ENCODE assay signal across 8 cellular contexts in the genomic region with DNA sequence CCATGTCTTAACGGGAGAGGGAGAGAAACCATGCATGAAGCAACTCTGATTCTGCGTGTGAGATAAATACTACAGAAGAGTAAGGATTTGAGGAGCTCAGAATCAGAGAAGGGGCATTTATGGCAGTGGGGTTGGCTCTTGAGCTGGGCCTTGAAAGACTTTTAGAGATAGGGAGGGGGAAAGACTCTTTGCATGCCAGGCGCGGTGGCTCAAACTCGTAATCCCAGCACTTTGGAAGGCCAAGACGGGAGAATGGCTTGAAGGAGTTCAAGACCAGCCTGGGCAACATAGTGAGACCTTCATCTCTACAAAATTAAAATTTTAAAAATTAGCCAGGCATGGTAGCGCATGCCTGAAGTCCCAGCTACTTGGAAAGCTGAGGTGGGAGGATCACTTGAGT. TPM values are rescaled to one million over a fixed set of nuclear protein-coding genes. Genes with fewer than 3 reads are reported as not detected.
DNase-seq lines count a peak whose midpoint lies in the region; ATAC-seq lines count a peak whose summit lies in the region.
"Had no signal": no experiment of that assay in that cellular context is flagged by ENCODE, and none has a peak within 500 bp of the region (broad histone marks: within the 10 kb centered on the region; RNA-seq: fewer than 3 reads in every experiment).

No MANE protein-coding gene starts in this region.

- ATAC-seq in stimulated activated effector memory CD8-positive, alpha-beta T cell treated with anti-CD3 and anti-CD28 coated beads, Interleukin-12 subunit alpha, Interleukin-12 subunit beta, amount 100 ng/mL, for 72 hours = no peak

- H3K9me3 Mint-ChIP-seq in activated CD4-positive, alpha-beta memory T cell treated with anti-CD3 and anti-CD28 coated beads, Interleukin-2, amount 10 ng/mL, durations not matched to agents 7 days and 5 days = no peaks in the 10 kb centered on the region
- no peaks in the 10 kb centered on the region for H3K9me3 Mint-ChIP-seq in immature natural killer cell
- no peaks in the 10 kb centered on the region for H3K9me3 Mint-ChIP-seq in stimulated activated effector memory CD8-positive, alpha-beta T cell treated with anti-CD3 and anti-CD28 coated beads, Interleukin-12 subunit alpha, Interleukin-12 subunit beta, amount 100 ng/mL, for 72 hours

- H3K36me3 ChIP-seq in H7 (replicated peaks; ENCODE audit: control insufficient read depth, insufficient read depth, low read length) = no peaks in the 10 kb centered on the region

- H3K4me3 ChIP-seq in H7 (ENCODE audit: insufficient read depth, low read depth, low read length) = peak overlapping the region; percentile 89

- DNase-seq in H7 (no peak), immature natural killer cell (no peak), COR-L47 (lab: John Stamatoyannopoulos, UW) (no peak), NCI-H1930 (lab: John Stamatoyannopoulos, UW) (no peak)
- no peak for DNase-seq in activated CD4-positive, alpha-beta memory T cell treated with anti-CD3 and anti-CD28 coated beads, Interleukin-2, amount 10 ng/mL, durations not matched to agents 7 days and 5 days
- DNase-seq in stimulated activated effector memory CD8-positive, alpha-beta T cell treated with anti-CD3 and anti-CD28 coated beads, Interleukin-12 subunit alpha, Interleukin-12 subunit beta, amount 100 ng/mL, for 72 hours (ENCODE audit: low spot score in 2 of 2) = no peak
- DNase-seq in stimulated activated CD4-positive, alpha-beta T cell treated with anti-CD3 and anti-CD28 coated beads, Interleukin-15, amount 100 ng/mL, for 24 hours = no peak

- CTCF ChIA-PET in activated CD4-positive, alpha-beta memory T cell treated with anti-CD3 and anti-CD28 coated beads, Interleukin-2, amount 10 ng/mL, durations not matched to agents 7 days and 5 days (lab: Charles Lee) = interaction anchor here (1.0 to 4.9 kb wide), 7 partner anchors 10 to 119 kb away, joined by 3 to 44 read pairs (median 6); no protein-coding TSS in a partner anchor

- no peaks in the 10 kb centered on the region for H3K27me3 ChIP-seq in H7 (ENCODE audit: control insufficient read depth, insufficient read depth, low read length)

- H3K4me1 Mint-ChIP-seq in activated CD4-positive, alpha-beta memory T cell treated with anti-CD3 and anti-CD28 coated beads, Interleukin-2, amount 10 ng/mL, durations not matched to agents 7 days and 5 days = peaks cover 32% of the 10 kb centered on the region
- peaks cover 27 to 32% of the 10 kb centered on the region in 2 donors for H3K4me1 Mint-ChIP-seq in immature natural killer cell
- H3K4me1 Mint-ChIP-seq in stimulated activated effector memory CD8-positive, alpha-beta T cell treated with anti-CD3 and anti-CD28 coated beads, Interleukin-12 subunit alpha, Interleukin-12 subunit beta, amount 100 ng/mL, for 72 hours = peaks cover 14% of the 10 kb centered on the region

- H3K27me3 Mint-ChIP-seq in activated CD4-positive, alpha-beta memory T cell treated with anti-CD3 and anti-CD28 coated beads, Interleukin-2, amount 10 ng/mL, durations not matched to agents 7 days and 5 days = peaks cover 3% of the 10 kb centered on the region
- peaks cover 2 to 5% (median 2%) of the 10 kb centered on the region in 3 donors for H3K27me3 Mint-ChIP-seq in immature natural killer cell (ENCODE audit: low read depth in 3 of 3)

- POLR2A ChIA-PET in activated CD4-positive, alpha-beta memory T cell treated with anti-CD3 and anti-CD28 coated beads, Interleukin-2, amount 10 ng/mL, durations not matched to agents 7 days and 5 days (lab: Charles Lee) = interaction anchor here (0.7 to 7.7 kb wide), 9 partner anchors 8 to 336 kb away, joined by 3 to 71 read pairs (median 5); partner anchors contain the start of genes HECTD3 and RNU5D-1

- H3K36me3 Mint-ChIP-seq in activated CD4-positive, alpha-beta memory T cell treated with anti-CD3 and anti-CD28 coated beads, Interleukin-2, amount 10 ng/mL, durations not matched to agents 7 days and 5 days (ENCODE audit: low read depth) = no peaks in the 10 kb centered on the region
- H3K36me3 Mint-ChIP-seq in immature natural killer cell = peaks cover 0 to 6% (median 0%) of the 10 kb centered on the region in 3 donors
- no peaks in the 10 kb centered on the region for H3K36me3 Mint-ChIP-seq in stimulated activated effector memory CD8-positive, alpha-beta T cell treated with anti-CD3 and anti-CD28 coated beads, Interleukin-12 subunit alpha, Interleukin-12 subunit beta, amount 100 ng/mL, for 72 hours

- H3K4me3 Mint-ChIP-seq in activated CD4-positive, alpha-beta memory T cell treated with anti-CD3 and anti-CD28 coated beads, Interleukin-2, amount 10 ng/mL, durations not matched to agents 7 days and 5 days = peak overlapping the region; percentile 83
- peak overlapping the region; percentile 88 to 95 (median 93) for H3K4me3 Mint-ChIP-seq in immature natural killer cell
- H3K4me3 Mint-ChIP-seq in stimulated activated effector memory CD8-positive, alpha-beta T cell treated with anti-CD3 and anti-CD28 coated beads, Interleukin-12 subunit alpha, Interleukin-12 subunit beta, amount 100 ng/mL, for 72 hours = peak overlapping the region; percentile 83

- H3K27ac Mint-ChIP-seq in activated CD4-positive, alpha-beta memory T cell treated with anti-CD3 and anti-CD28 coated beads, Interleukin-2, amount 10 ng/mL, durations not matched to agents 7 days and 5 days = peak overlapping the region; percentile 79
- H3K27ac Mint-ChIP-seq in immature natural killer cell = peak overlapping the region; percentile 84 to 93 (median 90)
- no peak overlapping the region for H3K27ac Mint-ChIP-seq in stimulated activated effector memory CD8-positive, alpha-beta T cell treated with anti-CD3 and anti-CD28 coated beads, Interleukin-12 subunit alpha, Interleukin-12 subunit beta, amount 100 ng/mL, for 72 hours

RNA-seq across cellular contexts. Expression of gene ARMH1, which starts 0.7 kb away (rescaled TPM):
- total RNA-seq in H7 (2014; rRNA removed; shearing (Covaris generic)) = 0.62 TPM in 1 of 2 replicates, not detected in the other
- 10 to 100 TPM; 20.8 to 21.2 TPM for total RNA-seq in activated CD4-positive, alpha-beta memory T cell treated with anti-CD3 and anti-CD28 coated beads, Interleukin-2, amount 10 ng/mL, durations not matched to agents 7 days and 5 days
- 1 to 10 TPM in 1 of 3 donors, under 1 TPM in 1, not detected in 1; 0.50 to 1.6 TPM for polyA plus RNA-seq in immature natural killer cell

RNA-seq across cellular contexts. Expression of gene TMEM53, which starts 0.9 kb away (rescaled TPM):
- 6.0 and 9.0 TPM in 2 replicates for total RNA-seq in H7 (2014; rRNA removed; shearing (Covaris generic))
- total RNA-seq in activated CD4-positive, alpha-beta memory T cell treated with anti-CD3 and anti-CD28 coated beads, Interleukin-2, amount 10 ng/mL, durations not matched to agents 7 days and 5 days = 1 to 10 TPM; 4.3 to 5.6 TPM
- 1 to 10 TPM; 4.2 to 8.8 (median 8.7) TPM for polyA plus RNA-seq in immature natural killer cell

RNA-seq across cellular contexts. Expression of gene RNU5D-1, which starts 55.8 kb away (rescaled TPM):
- not detected in 2 replicates for total RNA-seq in H7 (2014; rRNA removed; shearing (Covaris generic))
- total RNA-seq in activated CD4-positive, alpha-beta memory T cell treated with anti-CD3 and anti-CD28 coated beads, Interleukin-2, amount 10 ng/mL, durations not matched to agents 7 days and 5 days = not detected
- not detected for polyA plus RNA-seq in immature natural killer cell
- total RNA-seq: ureter had no signal

Comparison
In these comparisons a context has a peak if more than half of its experiments do, and no peak if none do; other contexts are left out.
1. RNA of gene ARMH1, which starts 0.7 kb away (total RNA-seq): 20.8 to 21.2 TPM in activated CD4-positive, alpha-beta memory T cell treated with anti-CD3 and anti-CD28 coated beads, Interleukin-2, amount 10 ng/mL, durations not matched to agents 7 days and 5 days; 0.62 TPM in H7; every median in the first group is over 10 times any median in the second.
2. Peak in every context shown above with its lines, with median percentiles within 50 percentile points of each other: H3K4me3 Mint-ChIP-seq.